Comparison of ENCODE assay signal across 22 cellular contexts in the genomic region with DNA sequence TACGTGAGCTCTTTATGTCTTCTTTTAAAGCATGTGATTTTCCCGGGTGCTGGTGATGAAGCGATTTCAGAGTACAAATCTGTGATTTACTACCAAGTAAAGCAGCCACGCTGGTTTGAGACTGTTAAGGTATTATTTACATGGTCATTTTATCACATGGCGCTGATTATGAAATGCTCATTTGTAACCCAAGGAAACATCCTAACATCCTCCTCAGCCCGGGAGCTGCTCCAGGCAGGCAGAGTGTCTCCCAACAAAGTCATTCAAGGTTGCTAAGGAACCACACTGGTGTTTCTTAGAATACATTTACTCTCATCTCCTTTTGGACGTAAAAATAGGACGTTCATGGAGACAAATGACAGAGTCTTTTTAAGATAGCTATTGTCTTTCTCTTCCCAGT.
DNase-seq lines count a peak whose midpoint lies in the region; ATAC-seq, FAIRE-seq and TF ChIP-seq lines count a peak whose summit lies in the region.
"Had no signal": no experiment of that assay in that cellular context is flagged by ENCODE, and none has a peak within 500 bp of the region (broad histone marks: within the 10 kb centered on the region; RNA-seq: fewer than 3 reads in every experiment).

No MANE protein-coding gene starts in this region.

- no peak for TF ChIP-seq CTCF in gastroesophageal sphincter (IDR thresholded peaks at IDR 0.05)
- TF ChIP-seq CTCF in prostate gland (IDR thresholded peaks at IDR 0.05), result no peak

- TF ChIP-seq POLR2A in gastroesophageal sphincter (IDR thresholded peaks at IDR 0.05), result no peak
- TF ChIP-seq POLR2A in prostate gland (IDR thresholded peaks at IDR 0.05), result no peak

- ATAC-seq in gastroesophageal sphincter (peak; percentile 93), HG02798 (IDR thresholded peaks at IDR 0.05; ENCODE audit: poor library complexity, unreplicated experiment) (no peak), GM21529 (IDR thresholded peaks at IDR 0.05; ENCODE audit: unreplicated experiment) (no peak)
- ATAC-seq: activated CD8-positive, alpha-beta T cell treated with anti-CD3 and anti-CD28 coated beads for 36 hours; foreskin keratinocyte; naive thymus-derived CD4-positive, alpha-beta T cell had no signal

- H3K4me3 ChIP-seq in gastroesophageal sphincter (no peak overlapping the region), prostate gland (no peak overlapping the region)

- FAIRE-seq in HTR-8/SVneo (lab: Jason Lieb, UNC), result no peak

- DNase-seq in AG08396 (ENCODE audit: low spot score) (peak; percentile 75), amniotic epithelial cell (ENCODE audit: low read depth) (peak; percentile 24), prostate gland (ENCODE audit: low spot score) (peak; percentile 44), HTR-8/SVneo (ENCODE audit: insufficient read length, low spot score) (no peak), DMS153 treated with DMSO at 0.1 percent for 48 hours (lab: John Stamatoyannopoulos, UW; ENCODE audit: unreplicated experiment) (no peak)
- DNase-seq: activated CD8-positive, alpha-beta T cell treated with anti-CD3 and anti-CD28 coated beads for 36 hours; activated naive CD8-positive, alpha-beta T cell treated with anti-CD3 and anti-CD28 coated beads, Interleukin-2, amount 10 ng/mL, durations not matched to agents 7 days and 5 days; CD8-positive, alpha-beta memory T cell; central memory CD4-positive, alpha-beta T cell; EL; foreskin keratinocyte; MM.1S; naive thymus-derived CD4-positive, alpha-beta T cell; NCI-H187; NCI-H226; stimulated activated CD4-positive, alpha-beta T cell treated with anti-CD3 and anti-CD28 coated beads, Interleukin-15, amount 100 ng/mL, for 24 hours; stimulated activated naive CD4-positive, alpha-beta T cell; T-helper 1 cell; WERI-Rb-1 had no signal

- no peak for TF ChIP-seq EP300 in gastroesophageal sphincter (IDR thresholded peaks at IDR 0.05)

- 24% methylated on average over 6 of the region's 8 CpGs; no CpG with 5 or more reads in 1 of the 2 donors for WGBS in gastroesophageal sphincter (ENCODE audit: low coverage in 1 of 2), 2 donors
- WGBS in prostate gland, result 45% methylated on average over 8 of the region's 8 CpGs

- H3K9me3 ChIP-seq in gastroesophageal sphincter (no peaks in the 10 kb centered on the region), prostate gland (no peaks in the 10 kb centered on the region)

- H3K27ac ChIP-seq in gastroesophageal sphincter (peak overlapping the region; percentile 43 to 75 (median 68)), prostate gland (no peak overlapping the region)
- H3K27ac ChIP-seq: foreskin keratinocyte, WERI-Rb-1 had no signal

- H3K4me1 ChIP-seq in gastroesophageal sphincter, result peaks cover 0 to 18% (median 0%) of the 10 kb centered on the region in 3 donors
- no peaks in the 10 kb centered on the region for H3K4me1 ChIP-seq in prostate gland (replicated peaks)
- H3K4me1 ChIP-seq: foreskin keratinocyte had no signal

- H3K36me3 ChIP-seq in gastroesophageal sphincter (peaks cover 0 to 79% of the 10 kb centered on the region in 2 donors), prostate gland (peaks cover 0 to 7% of the 10 kb centered on the region in 2 donors)

- intact Hi-C loops in prostate gland (cut with DNase I), result loop anchor here (5.0 kb wide), 1 partner anchor 117 kb away; the partner anchor contains the start of gene DOCK1

- H3K27me3 ChIP-seq in gastroesophageal sphincter (no peaks in the 10 kb centered on the region), prostate gland (replicated peaks; ENCODE audit: insufficient read depth) (no peaks in the 10 kb centered on the region)
- H3K27me3 ChIP-seq: foreskin keratinocyte had no signal

Comparison
In these comparisons a context has a peak if more than half of its experiments do, and no peak if none do; other contexts are left out.
1. DNase-seq: peak in AG08396 (single experiment), amniotic epithelial cell (single experiment) and prostate gland (single experiment); none in HTR-8/SVneo (single experiment) and DMS153 treated with DMSO at 0.1 percent for 48 hours (single experiment).
2. H3K27ac ChIP-seq: peak in gastroesophageal sphincter (4 of 4); none in prostate gland (0 of 2).